18 cellular contexts compared by ENCODE assay signal in the genomic region with DNA sequence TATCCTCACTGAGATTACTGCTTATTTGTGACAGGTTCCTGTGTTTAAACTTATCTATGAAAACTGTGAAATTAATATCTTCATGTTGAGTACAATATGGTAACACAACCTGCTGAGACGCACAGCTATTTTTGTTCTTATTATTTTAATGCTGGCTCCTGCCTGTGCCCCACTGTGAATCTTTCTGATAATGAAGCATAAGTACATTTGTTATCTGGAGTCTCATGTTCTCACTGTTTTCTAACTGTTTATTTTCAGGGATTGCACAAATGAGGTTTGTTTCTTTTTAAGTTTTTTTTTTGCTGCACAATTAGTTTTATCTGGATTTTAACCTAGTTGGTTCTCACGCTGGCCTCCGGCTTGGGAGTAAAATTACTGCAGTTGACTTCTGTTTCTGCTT. TPM values are rescaled to one million over a fixed set of nuclear protein-coding genes. Genes with fewer than 3 reads are reported as not detected.
A peak's percentile ranks its signal among the peaks of the same experiment; 100 is the strongest.
DNase-seq lines count a peak whose midpoint lies in the region; ATAC-seq lines count a peak whose summit lies in the region.
"Had no signal": no experiment of that assay in that cellular context is flagged by ENCODE, and none has a peak within 500 bp of the region (broad histone marks: within the 10 kb centered on the region; RNA-seq: fewer than 3 reads in every experiment).

No MANE protein-coding gene starts in this region.

- H3K9me3 ChIP-seq in BLaER1 treated with 17β-estradiol and CSF1 and Interleukin-3, amounts not matched to agents 10 nM and 100 nM (replicated peaks in 1 of 11) = peaks cover 0 to 9% (median 4%) of the 10 kb centered on the region in 11 experiments; a peak in 9 of 22 replicates
- no peaks in the 10 kb centered on the region for H3K9me3 ChIP-seq in CD4-positive, alpha-beta memory T cell (ENCODE audit: control insufficient read depth in 1 of 2, low read length in 2 of 2)
- H3K9me3 ChIP-seq: SJSA1 had no signal

- no peaks in the 10 kb centered on the region for H3K36me3 ChIP-seq in BLaER1 treated with 17β-estradiol and CSF1 and Interleukin-3, amounts not matched to agents 10 nM and 100 nM
- no peaks in the 10 kb centered on the region for H3K36me3 ChIP-seq in CD4-positive, alpha-beta memory T cell (ENCODE audit: insufficient read depth, low read length)
- H3K36me3 ChIP-seq: SJSA1 had no signal

- intact Hi-C loops in CD4-positive, alpha-beta memory T cell (cut with micrococcal nuclease) = no loop called here
- intact Hi-C loops in left ventricle myocardium superior (cut with micrococcal nuclease) = loop anchor here (10.0 kb wide), 2 partner anchors 195 to 245 kb away; no protein-coding TSS in a partner anchor

- peak overlapping the region; percentile 22 for H3K4me3 Mint-ChIP-seq in activated T-cell treated with anti-CD3 and anti-CD28 coated beads, Interleukin-2, amount 50 U/mL, for 24 hours
- no peak overlapping the region for H3K4me3 Mint-ChIP-seq in activated T-cell treated with anti-CD3 and anti-CD28 coated beads, Interleukin-2, amount 50 U/mL, for 4 hours
- H3K4me3 Mint-ChIP-seq in CD4-positive, alpha-beta memory T cell = peak overlapping the region in 5 of 8 donors; percentile 10 to 41 (median 28)
- H3K4me3 Mint-ChIP-seq: CD8-positive, alpha-beta T cell had no signal

- H3K27me3 ChIP-seq in BLaER1 treated with 17β-estradiol and CSF1 and Interleukin-3, amounts not matched to agents 10 nM and 100 nM = peaks cover 0 to 21% (median 15%) of the 10 kb centered on the region in 11 experiments; a peak in 13 of 22 replicates
- H3K27me3 ChIP-seq in CD4-positive, alpha-beta memory T cell (ENCODE audit: insufficient read depth, low read length) = no peaks in the 10 kb centered on the region

- no peaks in the 10 kb centered on the region for H3K9me3 Mint-ChIP-seq in activated T-cell treated with anti-CD3 and anti-CD28 coated beads, Interleukin-2, amount 50 U/mL, for 24 hours
- no peaks in the 10 kb centered on the region for H3K9me3 Mint-ChIP-seq in activated T-cell treated with anti-CD3 and anti-CD28 coated beads, Interleukin-2, amount 50 U/mL, for 4 hours
- peaks cover 0 to 4% (median 0%) of the 10 kb centered on the region in 8 donors for H3K9me3 Mint-ChIP-seq in CD4-positive, alpha-beta memory T cell
- H3K9me3 Mint-ChIP-seq: CD8-positive, alpha-beta T cell had no signal

- no peaks in the 10 kb centered on the region for H3K27me3 Mint-ChIP-seq in activated T-cell treated with anti-CD3 and anti-CD28 coated beads, Interleukin-2, amount 50 U/mL, for 24 hours
- peaks cover 5% of the 10 kb centered on the region for H3K27me3 Mint-ChIP-seq in activated T-cell treated with anti-CD3 and anti-CD28 coated beads, Interleukin-2, amount 50 U/mL, for 4 hours (ENCODE audit: low read depth)
- peaks cover 0 to 5% of the 10 kb centered on the region in 2 donors for H3K27me3 Mint-ChIP-seq in CD4-positive, alpha-beta memory T cell

- H3K4me1 ChIP-seq in BLaER1 treated with 17β-estradiol and CSF1 and Interleukin-3, amounts not matched to agents 10 nM and 100 nM = peaks cover 34 to 45% (median 41%) of the 10 kb centered on the region in 10 experiments
- peaks cover 34% of the 10 kb centered on the region for H3K4me1 ChIP-seq in CD4-positive, alpha-beta memory T cell (ENCODE audit: insufficient read depth, low read length)
- H3K4me1 ChIP-seq: SJSA1 had no signal

- H3K4me3 ChIP-seq in BLaER1 treated with 17β-estradiol and CSF1 and Interleukin-3, amounts not matched to agents 10 nM and 100 nM = no peak overlapping the region
- no peak overlapping the region for H3K4me3 ChIP-seq in CD4-positive, alpha-beta memory T cell (ENCODE audit: low read length in 2 of 2)
- H3K4me3 ChIP-seq: SJSA1 had no signal

- no peak for DNase-seq in activated T-cell treated with anti-CD3 and anti-CD28 coated beads, Interleukin-2, amount 50 U/mL, for 24 hours
- DNase-seq in activated T-cell treated with anti-CD3 and anti-CD28 coated beads, Interleukin-2, amount 50 U/mL, for 4 hours = no peak
- no peak for DNase-seq in CD4-positive, alpha-beta memory T cell
- DNase-seq in left ventricle myocardium superior (no peak), kidney glomerular epithelial cell (lab: John Stamatoyannopoulos, UW) (no peak)
- DNase-seq: ACHN; AML-193; CD8-positive, alpha-beta T cell; GF-D8; NCI-H1048; NCI-H1694; PC-3; SW 1271 had no signal

- H4K20me1 ChIP-seq in BLaER1 treated with 17β-estradiol and CSF1 and Interleukin-3, amounts not matched to agents 10 nM and 100 nM = no peaks in the 10 kb centered on the region

- H3K36me3 Mint-ChIP-seq in activated T-cell treated with anti-CD3 and anti-CD28 coated beads, Interleukin-2, amount 50 U/mL, for 24 hours (ENCODE audit: low read depth) = no peaks in the 10 kb centered on the region
- H3K36me3 Mint-ChIP-seq in activated T-cell treated with anti-CD3 and anti-CD28 coated beads, Interleukin-2, amount 50 U/mL, for 4 hours (ENCODE audit: insufficient read depth) = no peaks in the 10 kb centered on the region
- H3K36me3 Mint-ChIP-seq in CD4-positive, alpha-beta memory T cell = peaks cover 0 to 4% of the 10 kb centered on the region in 2 donors
- H3K36me3 Mint-ChIP-seq: CD8-positive, alpha-beta T cell had no signal

- H3K27ac ChIP-seq in BLaER1 treated with 17β-estradiol and CSF1 and Interleukin-3, amounts not matched to agents 10 nM and 100 nM = no peak overlapping the region
- no peak overlapping the region for H3K27ac ChIP-seq in CD4-positive, alpha-beta memory T cell (ENCODE audit: low read depth, low read length)
- H3K27ac ChIP-seq: KMS-11, RWPE1, SJSA1 had no signal

- 0 out of 22 replicates have a peak overlapping the region, but pooled peaks of 1 of the 11 experiments have one; percentile 4 for H3K9ac ChIP-seq in BLaER1 treated with 17β-estradiol and CSF1 and Interleukin-3, amounts not matched to agents 10 nM and 100 nM
- H3K9ac ChIP-seq: KMS-11 had no signal

- CTCF ChIA-PET in CD4-positive, alpha-beta memory T cell (lab: Charles Lee; ENCODE audit: partially characterized antibody) = interaction anchor here (1.6 to 2.2 kb wide), 4 partner anchors 9 to 250 kb away, joined by 3 to 7 read pairs (median 6); no protein-coding TSS in a partner anchor

- no peak for ATAC-seq in activated T-cell treated with anti-CD3 and anti-CD28 coated beads, Interleukin-2, amount 50 U/mL, for 4 hours
- ATAC-seq in left ventricle myocardium superior (peak; percentile 75), HG03432 (IDR thresholded peaks at IDR 0.05; ENCODE audit: unreplicated experiment) (no peak)
- ATAC-seq: CD8-positive, alpha-beta T cell; PC-3 had no signal

- H3K4me2 ChIP-seq in BLaER1 treated with 17β-estradiol and CSF1 and Interleukin-3, amounts not matched to agents 10 nM and 100 nM = peak overlapping the region; percentile 5 to 58 (median 38); a peak in 18 of 22 replicates
- H3K4me2 ChIP-seq: KMS-11 had no signal

- POLR2A ChIA-PET in CD4-positive, alpha-beta memory T cell (lab: Charles Lee; ENCODE audit: partially characterized antibody) = no interaction called here

- H3K4me1 Mint-ChIP-seq in activated T-cell treated with anti-CD3 and anti-CD28 coated beads, Interleukin-2, amount 50 U/mL, for 24 hours (ENCODE audit: low read depth) = peaks cover 48% of the 10 kb centered on the region
- H3K4me1 Mint-ChIP-seq in activated T-cell treated with anti-CD3 and anti-CD28 coated beads, Interleukin-2, amount 50 U/mL, for 4 hours (ENCODE audit: low read depth) = peaks cover 28% of the 10 kb centered on the region
- peaks cover 20 to 45% (median 25%) of the 10 kb centered on the region in 4 donors for H3K4me1 Mint-ChIP-seq in CD4-positive, alpha-beta memory T cell

- peak overlapping the region; percentile 7 for H3K27ac Mint-ChIP-seq in activated T-cell treated with anti-CD3 and anti-CD28 coated beads, Interleukin-2, amount 50 U/mL, for 24 hours
- H3K27ac Mint-ChIP-seq in CD4-positive, alpha-beta memory T cell = no peak overlapping the region
- H3K27ac Mint-ChIP-seq: CD8-positive, alpha-beta T cell had no signal

RNA-seq across cellular contexts. Expression of a gene that starts 39.9 kb away (rescaled TPM):
- total RNA-seq in activated T-cell treated with anti-CD3 and anti-CD28 coated beads, Interleukin-2, amount 50 U/mL, for 4 hours = 10 to 100 TPM; 13.9 to 20.2 (median 14.7) TPM
- 10 to 100 TPM; 76.5 to 77.7 TPM for total RNA-seq in CD4-positive, alpha-beta memory T cell
- polyA plus RNA-seq in CD4-positive, alpha-beta memory T cell = 10 to 100 TPM; 78.0 to 81.1 TPM
- 9.2 TPM for total RNA-seq in left ventricle myocardium superior
